In the genomic region with DNA sequence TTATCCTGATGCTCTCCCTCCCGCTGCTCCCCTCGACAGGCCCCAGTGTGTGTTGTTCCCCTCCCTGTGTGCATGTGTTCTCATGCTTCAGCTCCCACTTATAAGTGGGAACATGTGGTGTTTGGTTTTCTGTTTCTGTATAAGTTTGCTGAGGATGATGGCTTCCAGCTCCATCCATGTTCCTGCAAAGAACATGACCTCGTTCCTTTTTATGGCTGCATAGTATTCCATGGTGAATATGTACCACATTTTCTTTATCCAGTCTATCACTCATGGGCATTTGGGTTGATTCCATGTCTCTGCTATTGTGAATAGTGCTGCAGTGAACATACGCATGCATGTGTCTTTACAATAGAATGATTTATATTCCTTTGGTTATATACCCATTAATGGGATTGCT, we compare ENCODE assay signal across 12 cellular contexts. TPM values are rescaled to one million over a fixed set of nuclear protein-coding genes. Genes with fewer than 3 reads are reported as not detected.
"Had no signal": no experiment of that assay in that cellular context is flagged by ENCODE, and none has a peak within 500 bp of the region (broad histone marks: within the 10 kb centered on the region; RNA-seq: fewer than 3 reads in every experiment).

No MANE protein-coding gene starts in this region.

RNA-seq across cellular contexts. Expression of gene PAMR1, which starts 22.6 kb away (rescaled TPM):
- total RNA-seq: activated B cell treated with CpG ODN at 0.5 μM for 24 hours; activated CD4-positive, alpha-beta memory T cell treated with anti-CD3 and anti-CD28 coated beads for 36 hours; activated CD4-positive, alpha-beta T cell treated with anti-CD3 and anti-CD28 coated beads, Interleukin-2, amount 10 ng/mL, durations not matched to agents 24 days and 14 days; activated CD8-positive, alpha-beta memory T cell treated with anti-CD3 and anti-CD28 coated beads for 36 hours; activated CD8-positive, alpha-beta T cell treated with anti-CD3 and anti-CD28 coated beads for 36 hours; activated naive CD4-positive, alpha-beta T cell treated with anti-CD3 and anti-CD28 coated beads for 36 hours; activated naive CD4-positive, alpha-beta T cell treated with anti-CD3 and anti-CD28 coated beads, Interleukin-2, amount 50 U/mL, for 72 hours; activated naive CD8-positive, alpha-beta T cell treated with anti-CD3 and anti-CD28 coated beads for 36 hours; activated T-cell treated with anti-CD3 and anti-CD28 coated beads, Interleukin-2, amount 50 U/mL, for 4 hours; activated T-cell treated with anti-CD3 and anti-CD28 coated beads, Interleukin-2, amount 50 U/mL, for 72 hours; activated T-helper 1 cell treated with anti-CD3 and anti-CD28 coated beads, Interleukin-12 subunit alpha, Interleukin-12 subunit beta, Interleukin-2, Interleukin-4 antibody, amounts not matched to agents 30 ng/mL and 10 ng/mL and 1 ng/mL, durations not matched to agents 14 hours and 24 hours and 36 hours; activated T-helper 17 cell treated with anti-CD3 and anti-CD28 coated beads, Interleukin-2, amount 50 U/mL, for 72 hours had no signal
